ENCODE assay signal across 16 cellular contexts in the genomic region with DNA sequence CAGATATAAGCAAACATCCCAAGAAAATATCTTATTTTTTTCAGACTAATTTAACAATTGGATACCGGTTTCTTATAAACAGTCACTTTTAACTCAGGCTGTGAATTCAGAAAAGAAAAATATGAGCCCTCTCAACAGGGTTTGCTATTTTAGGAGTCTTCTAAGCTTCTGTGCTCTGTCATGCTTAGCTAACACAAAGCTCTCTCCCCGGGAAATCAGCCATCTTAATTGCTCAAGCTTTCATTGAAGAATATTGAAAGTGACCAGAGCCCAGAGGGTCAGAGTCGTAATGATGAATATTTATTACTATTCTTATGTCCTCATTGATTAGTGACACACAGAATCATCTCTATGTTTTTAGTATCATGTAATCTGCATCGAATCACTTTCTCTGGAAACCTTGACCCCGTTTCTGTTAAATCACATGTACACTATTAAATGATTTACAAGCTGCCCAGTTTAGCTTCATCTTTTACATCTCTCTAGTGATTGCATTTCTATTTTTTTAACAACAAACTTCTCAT.
DNase-seq lines count a peak whose midpoint lies in the region; ATAC-seq, FAIRE-seq and TF ChIP-seq lines count a peak whose summit lies in the region.
"Had no signal": no experiment of that assay in that cellular context is flagged by ENCODE, and none has a peak within 500 bp of the region (broad histone marks: within the 10 kb centered on the region; RNA-seq: fewer than 3 reads in every experiment).

No MANE protein-coding gene starts in this region.

- no peak overlapping the region for H3K27ac ChIP-seq in coronary artery

- ATAC-seq in effector memory CD8-positive, alpha-beta T cell (replicated peaks): no peak
- ATAC-seq: activated CD4-positive, CD25-positive, alpha-beta regulatory T cell treated with anti-CD3 and anti-CD28 coated beads, Interleukin-2, amount 50 U/mL, for 24 hours; activated naive CD4-positive, alpha-beta T cell treated with anti-CD3 and anti-CD28 coated beads, Interleukin-2, amount 50 U/mL, for 72 hours had no signal

- no peak for TF ChIP-seq POLR2A in GM12891 (IDR thresholded peaks at IDR 0.05; ENCODE audit: low read depth, low read length)

- DNase-seq in Ammon's horn (ENCODE audit: low spot score) (peak; percentile 18), NCI-H69 (lab: John Stamatoyannopoulos, UW) (peak; percentile 1), fibroblast of gingiva (ENCODE audit: low read depth) (peak; percentile 83), midbrain (lab: John Stamatoyannopoulos, UW) (peak; percentile 47), UCSD-AML1 (lab: John Stamatoyannopoulos, UW; ENCODE audit: unreplicated experiment) (no peak), GM12891 (ENCODE audit: insufficient read length, low spot score) (no peak), coronary artery (ENCODE audit: low spot score) (no peak)
- DNase-seq in effector memory CD8-positive, alpha-beta T cell: no peak
- DNase-seq: AML-193, NCI-H1105, NCI-H510A had no signal

- H3K4me3 ChIP-seq in coronary artery: no peak overlapping the region
- H3K4me3 ChIP-seq: lung had no signal

- no peak for TF ChIP-seq CTCF in coronary artery (IDR thresholded peaks at IDR 0.05)

- H3K4me1 Mint-ChIP-seq in effector memory CD8-positive, alpha-beta T cell (ENCODE audit: low read depth in 2 of 2): no peaks in the 10 kb centered on the region
- H3K4me1 Mint-ChIP-seq: central memory CD8-positive, alpha-beta T cell; IgD-negative memory B cell had no signal

- no peaks in the 10 kb centered on the region for H3K9me3 Mint-ChIP-seq in effector memory CD8-positive, alpha-beta T cell
- H3K9me3 Mint-ChIP-seq: activated naive CD4-positive, alpha-beta T cell treated with anti-CD3 and anti-CD28 coated beads, Interleukin-2, amount 50 U/mL, for 72 hours; central memory CD8-positive, alpha-beta T cell; IgD-negative memory B cell had no signal

- no peak overlapping the region for H3K4me3 Mint-ChIP-seq in effector memory CD8-positive, alpha-beta T cell
- H3K4me3 Mint-ChIP-seq: central memory CD8-positive, alpha-beta T cell; IgD-negative memory B cell had no signal

- no peak overlapping the region for H3K27ac Mint-ChIP-seq in effector memory CD8-positive, alpha-beta T cell
- H3K27ac Mint-ChIP-seq: activated naive CD4-positive, alpha-beta T cell treated with anti-CD3 and anti-CD28 coated beads, Interleukin-2, amount 50 U/mL, for 72 hours; IgD-negative memory B cell had no signal

- H3K36me3 Mint-ChIP-seq in effector memory CD8-positive, alpha-beta T cell (ENCODE audit: insufficient read depth): no peaks in the 10 kb centered on the region
- H3K36me3 Mint-ChIP-seq: activated naive CD4-positive, alpha-beta T cell treated with anti-CD3 and anti-CD28 coated beads, Interleukin-2, amount 50 U/mL, for 72 hours; IgD-negative memory B cell had no signal

- H3K27me3 Mint-ChIP-seq in effector memory CD8-positive, alpha-beta T cell: no peaks in the 10 kb centered on the region
- H3K27me3 Mint-ChIP-seq: central memory CD8-positive, alpha-beta T cell; IgD-negative memory B cell had no signal

- FAIRE-seq in GM12891 (lab: Jason Lieb, UNC): no peak

TF ChIP-seq in GM12891, 5 proteins besides CTCF, POLR2A, EP300 and RAD21:
- TF ChIP-seq POU2F2 (IDR thresholded peaks at IDR 0.05; ENCODE audit: low read depth, low read length): no peak
- no peak for TF ChIP-seq SPI1 (IDR thresholded peaks at IDR 0.05; ENCODE audit: low read depth, low read length)
- no peak for TF ChIP-seq PAX5 (IDR thresholded peaks at IDR 0.05; ENCODE audit: insufficient read depth, low read length, severe bottlenecking)
- no peak for TF ChIP-seq POLR2AphosphoS5 (IDR thresholded peaks at IDR 0.05; ENCODE audit: low read depth, low read length)
- no peak for TF ChIP-seq TAF1 (IDR thresholded peaks at IDR 0.05; ENCODE audit: low read depth, low read length)
TF ChIP-seq in GM12891: peak in this region for 0.

Comparison
In these comparisons a context has a peak if more than half of its experiments do, and no peak if none do; other contexts are left out.
1. DNase-seq: peak in Ammon's horn (single experiment), NCI-H69 (single experiment), fibroblast of gingiva (single experiment) and midbrain (single experiment); none in UCSD-AML1 (single experiment), GM12891 (single experiment), effector memory CD8-positive, alpha-beta T cell (0 of 3) and coronary artery (single experiment).